Comparison of ENCODE assay signal across 10 cellular contexts in genomic region chr5:14202462-14202861, GRCh38. TPM values are rescaled to one million over a fixed set of nuclear protein-coding genes. Genes with fewer than 3 reads are reported as not detected.
DNase-seq lines count a peak whose midpoint lies in the region; TF ChIP-seq lines count a peak whose summit lies in the region.
"Had no signal": no experiment of that assay in that cellular context is flagged by ENCODE, and none has a peak within 500 bp of the region (broad histone marks: within the 10 kb centered on the region; RNA-seq: fewer than 3 reads in every experiment).

No MANE protein-coding gene starts in this region.

- DNase-seq in CD1c-positive myeloid dendritic cell (ENCODE audit: extremely low spot score): peak; percentile 65
- peak in 1 of 2 experiments; percentile 46 for DNase-seq in HL-60 (ENCODE audit: low read depth in 1 of 2, low spot score in 1 of 2)
- DNase-seq in mesendoderm: peak; percentile 51
- no peak for DNase-seq in SK-N-DZ (ENCODE audit: low spot score)
- no peak for DNase-seq in caudate nucleus (lab: John Stamatoyannopoulos, UW)
- DNase-seq in CD8-positive, alpha-beta memory T cell: no peak
- no peak for DNase-seq in NCI-H187 (lab: John Stamatoyannopoulos, UW)
- DNase-seq: CD4-positive, CD25-positive, alpha-beta regulatory T cell; retina had no signal

- CTCF ChIA-PET in CD8-positive, alpha-beta memory T cell (lab: Charles Lee): no interaction called here

- H3K4ac ChIP-seq in mesendoderm (ENCODE audit: low read depth, low read length): no peak overlapping the region

- H3K27me3 ChIP-seq in HL-60 (ENCODE audit: insufficient read depth, poor library complexity, severe bottlenecking): no peaks in the 10 kb centered on the region
- no peaks in the 10 kb centered on the region for H3K27me3 ChIP-seq in mesendoderm (ENCODE audit: insufficient read depth, low read length, poor library complexity)
- H3K27me3 ChIP-seq in CD8-positive, alpha-beta memory T cell (ENCODE audit: insufficient read depth, low read length, poor library complexity, severe bottlenecking): no peaks in the 10 kb centered on the region

- H3K56ac ChIP-seq in mesendoderm (ENCODE audit: low read length): no peak overlapping the region

- H4K5ac ChIP-seq in mesendoderm (ENCODE audit: low read length): no peak overlapping the region

- H2AK5ac ChIP-seq in mesendoderm (ENCODE audit: low read length): no peak overlapping the region

- no peaks in the 10 kb centered on the region for H3K4me1 Mint-ChIP-seq in CD8-positive, alpha-beta memory T cell

- H3K36me3 Mint-ChIP-seq in CD8-positive, alpha-beta memory T cell: no peaks in the 10 kb centered on the region
- H3K36me3 Mint-ChIP-seq: CD4-positive, CD25-positive, alpha-beta regulatory T cell had no signal

- peaks cover 0 to 18% (median 2%) of the 10 kb centered on the region in 5 donors for H3K9me3 Mint-ChIP-seq in CD8-positive, alpha-beta memory T cell
- H3K9me3 Mint-ChIP-seq: CD4-positive, CD25-positive, alpha-beta regulatory T cell had no signal

- H3K4me1 ChIP-seq in mesendoderm (ENCODE audit: control insufficient read depth, low read depth, low read length): peaks cover 8% of the 10 kb centered on the region
- H3K4me1 ChIP-seq in CD8-positive, alpha-beta memory T cell (ENCODE audit: insufficient read depth, low read length): no peaks in the 10 kb centered on the region

- H3K23ac ChIP-seq in mesendoderm (ENCODE audit: low read length): no peak overlapping the region

- H3K27ac ChIP-seq in HL-60 (replicated peaks) (peak overlapping the region; percentile 30), VCaP (peak overlapping the region; percentile 84; the same call in 1 of the 2 replicates), mesendoderm (ENCODE audit: low read depth, low read length) (no peak overlapping the region), caudate nucleus (ENCODE audit: low read depth, low read length) (no peak overlapping the region)
- H3K27ac ChIP-seq in CD8-positive, alpha-beta memory T cell (ENCODE audit: low read depth, low read length): no peak overlapping the region

- H3K36me3 ChIP-seq in mesendoderm (ENCODE audit: control insufficient read depth, insufficient read depth, low read length): no peaks in the 10 kb centered on the region
- H3K36me3 ChIP-seq in CD8-positive, alpha-beta memory T cell (ENCODE audit: insufficient read depth, low read length): no peaks in the 10 kb centered on the region

- POLR2A ChIA-PET in CD8-positive, alpha-beta memory T cell (lab: Charles Lee): no interaction called here

- no CpG with 5 or more reads among the region's 6 CpGs for WGBS in mesendoderm (ENCODE audit: extremely low coverage, insufficient coverage, low lambda C conversion rate)

- no peak overlapping the region for H2BK5ac ChIP-seq in mesendoderm (ENCODE audit: low read length)

- no peak overlapping the region for H3K18ac ChIP-seq in mesendoderm (ENCODE audit: low read length)

- H3K4me2 ChIP-seq in mesendoderm (ENCODE audit: low read length): no peak overlapping the region

- no peaks in the 10 kb centered on the region for H3K9me3 ChIP-seq in CD8-positive, alpha-beta memory T cell (ENCODE audit: low read length)

- H4K8ac ChIP-seq in mesendoderm (ENCODE audit: low read depth, low read length): no peak overlapping the region

- no peak overlapping the region for H2BK15ac ChIP-seq in mesendoderm (replicated peaks; ENCODE audit: low read depth)

- no peak overlapping the region for H3K4me3 Mint-ChIP-seq in CD8-positive, alpha-beta memory T cell
- H3K4me3 Mint-ChIP-seq: CD4-positive, CD25-positive, alpha-beta regulatory T cell had no signal

- peaks cover 74% of the 10 kb centered on the region for H3K79me2 ChIP-seq in mesendoderm (ENCODE audit: control insufficient read depth, insufficient read depth, low read length)

- H3K4me3 ChIP-seq in HL-60 (replicated peaks; ENCODE audit: insufficient read depth, low read length) (no peak overlapping the region), mesendoderm (ENCODE audit: low read length) (no peak overlapping the region)
- no peak overlapping the region for H3K4me3 ChIP-seq in CD8-positive, alpha-beta memory T cell (ENCODE audit: low read length)

- no peak overlapping the region for H3K27ac Mint-ChIP-seq in CD8-positive, alpha-beta memory T cell
- H3K27ac Mint-ChIP-seq: CD4-positive, CD25-positive, alpha-beta regulatory T cell had no signal

- H2BK120ac ChIP-seq in mesendoderm (ENCODE audit: low read depth, low read length): no peak overlapping the region

- H3K79me1 ChIP-seq in mesendoderm (ENCODE audit: low read length): peaks cover 25% of the 10 kb centered on the region

- peaks cover 4 to 25% of the 10 kb centered on the region in 2 donors for H3K27me3 Mint-ChIP-seq in CD8-positive, alpha-beta memory T cell

- no peak overlapping the region for H3K9ac ChIP-seq in mesendoderm (ENCODE audit: low read length)

- TF ChIP-seq CTCF in HL-60 (IDR thresholded peaks at IDR 0.05; ENCODE audit: insufficient read depth, low read length): no peak
- TF ChIP-seq CTCF in VCaP (conservative IDR thresholded peaks at IDR 0.05): no peak

RNA-seq across cellular contexts. Expression of gene TRIO, which starts 59.3 kb away (rescaled TPM):
- polyA plus RNA-seq in mesendoderm (2013, experiment 1 of 2): 32.6 TPM
- polyA plus RNA-seq in mesendoderm (2013, experiment 2 of 2): 32.2 TPM
- polyA plus RNA-seq in SK-N-DZ (2014; cell fraction: cytosol; rRNA removed): 28.7 and 32.3 TPM in 2 replicates
- 56.3 and 115 TPM in 2 replicates for polyA plus RNA-seq in SK-N-DZ (2014; cell fraction: nucleus; rRNA removed)
- 1 to 10 TPM; 4.2 to 4.4 TPM for total RNA-seq in CD8-positive, alpha-beta memory T cell
- 0.89 TPM for polyA plus RNA-seq in CD8-positive, alpha-beta memory T cell

Comparison
In these comparisons a context has a peak if more than half of its experiments do, and no peak if none do; other contexts are left out.
1. DNase-seq: peak in CD1c-positive myeloid dendritic cell (single experiment) and mesendoderm (single experiment); none in SK-N-DZ (single experiment), caudate nucleus (0 of 61), CD8-positive, alpha-beta memory T cell (0 of 5) and NCI-H187 (0 of 2).
2. H3K27ac ChIP-seq: peak in HL-60 (single experiment) and VCaP (single experiment); none in mesendoderm (single experiment), caudate nucleus (single experiment) and CD8-positive, alpha-beta memory T cell (single experiment).